ENCODE assay signal across 8 cellular contexts in genomic region chr10:110007701-110008517, GRCh38. TPM values are rescaled to one million over a fixed set of nuclear protein-coding genes. Genes with fewer than 3 reads are reported as not detected.
DNase-seq lines count a peak whose midpoint lies in the region; ATAC-seq lines count a peak whose summit lies in the region.

A gene with protein sequence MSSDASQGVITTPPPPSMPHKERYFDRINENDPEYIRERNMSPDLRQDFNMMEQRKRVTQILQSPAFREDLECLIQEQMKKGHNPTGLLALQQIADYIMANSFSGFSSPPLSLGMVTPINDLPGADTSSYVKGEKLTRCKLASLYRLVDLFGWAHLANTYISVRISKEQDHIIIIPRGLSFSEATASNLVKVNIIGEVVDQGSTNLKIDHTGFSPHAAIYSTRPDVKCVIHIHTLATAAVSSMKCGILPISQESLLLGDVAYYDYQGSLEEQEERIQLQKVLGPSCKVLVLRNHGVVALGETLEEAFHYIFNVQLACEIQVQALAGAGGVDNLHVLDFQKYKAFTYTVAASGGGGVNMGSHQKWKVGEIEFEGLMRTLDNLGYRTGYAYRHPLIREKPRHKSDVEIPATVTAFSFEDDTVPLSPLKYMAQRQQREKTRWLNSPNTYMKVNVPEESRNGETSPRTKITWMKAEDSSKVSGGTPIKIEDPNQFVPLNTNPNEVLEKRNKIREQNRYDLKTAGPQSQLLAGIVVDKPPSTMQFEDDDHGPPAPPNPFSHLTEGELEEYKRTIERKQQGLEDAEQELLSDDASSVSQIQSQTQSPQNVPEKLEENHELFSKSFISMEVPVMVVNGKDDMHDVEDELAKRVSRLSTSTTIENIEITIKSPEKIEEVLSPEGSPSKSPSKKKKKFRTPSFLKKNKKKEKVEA (plus strand): TSS chr10:110007984. CDS start chr10:110100654, 92,670 bp downstream.

- peak within 1 kb of the TSS; percentile 94 for H2BK120ac ChIP-seq in mesenchymal stem cell (ENCODE audit: low read depth, low read length)

- peak within 1 kb of the TSS; percentile 96 for H2BK15ac ChIP-seq in mesenchymal stem cell (ENCODE audit: low read depth, poor library complexity, severe bottlenecking)

- CTCF ChIA-PET in CD4-positive, alpha-beta memory T cell (lab: Charles Lee; ENCODE audit: partially characterized antibody): interaction anchor here (0.5 to 2.4 kb wide), 10 partner anchors 10 to 124 kb away, joined by 3 to 10 read pairs (median 4); no protein-coding TSS in a partner anchor

- peaks cover 42% of the 10 kb centered on the region for H3K4me1 ChIP-seq in CD4-positive, alpha-beta memory T cell (ENCODE audit: insufficient read depth, low read length)
- peaks cover 9% of the 10 kb centered on the region for H3K4me1 ChIP-seq in mesenchymal stem cell (ENCODE audit: control insufficient read depth, insufficient read depth, low read depth, low read length)

- peak within 1 kb of the TSS; percentile 70 to 93 for H2BK12ac ChIP-seq in mesenchymal stem cell (ENCODE audit: low read length in 2 of 2)

- peak; percentile 89 to 93 (median 91) for DNase-seq in CD4-positive, alpha-beta memory T cell
- DNase-seq in NOMO-1 (lab: John Stamatoyannopoulos, UW; ENCODE audit: unreplicated experiment in 2 of 2): peak; percentile 79 to 87
- peak; percentile 79 to 95 (median 86) for DNase-seq in activated CD8-positive, alpha-beta memory T cell treated with anti-CD3 and anti-CD28 coated beads for 48 hours (ENCODE audit: low read depth in 2 of 3, low spot score in 2 of 3)
- DNase-seq in effector memory CD8-positive, alpha-beta T cell: peak; percentile 89 to 91 (median 90)
- peak; percentile 95 for DNase-seq in mesenchymal stem cell
- peak; percentile 88 for DNase-seq in stimulated activated CD8-positive, alpha-beta memory T cell treated with anti-CD3 and anti-CD28 coated beads, Interleukin-12 subunit alpha, Interleukin-12 subunit beta, amount 100 ng/mL, for 4 hours (ENCODE audit: low read depth)

- no peaks in the 10 kb centered on the region for H3K27me3 ChIP-seq in CD4-positive, alpha-beta memory T cell (ENCODE audit: insufficient read depth, low read length)
- no peaks in the 10 kb centered on the region for H3K27me3 ChIP-seq in mesenchymal stem cell (ENCODE audit: control insufficient read depth in 1 of 2, insufficient read depth in 1 of 2, low read length in 2 of 2)

- H3K4me2 ChIP-seq in mesenchymal stem cell (ENCODE audit: low read length, poor library complexity, severe bottlenecking): peak within 1 kb of the TSS; percentile 97

- H3K4me3 ChIP-seq in CD4-positive, alpha-beta memory T cell (ENCODE audit: low read length in 2 of 2): peak within 1 kb of the TSS; percentile 61 to 88
- H3K4me3 ChIP-seq in mesenchymal stem cell (ENCODE audit: insufficient read depth in 1 of 2, low read depth in 1 of 2, low read length in 2 of 2): peak within 1 kb of the TSS; percentile 87 to 98

- peak within 1 kb of the TSS; percentile 36 to 96 for H3K14ac ChIP-seq in mesenchymal stem cell (ENCODE audit: low read length in 2 of 2)

- ATAC-seq in GM19397 (IDR thresholded peaks at IDR 0.05; ENCODE audit: unreplicated experiment): peak; percentile 56
- ATAC-seq in HG03565 (IDR thresholded peaks at IDR 0.05; ENCODE audit: unreplicated experiment): peak; percentile 37
- ATAC-seq in effector memory CD8-positive, alpha-beta T cell (replicated peaks): peak; percentile 67

- peaks cover 0 to 8% of the 10 kb centered on the region in 2 donors for H3K36me3 Mint-ChIP-seq in CD4-positive, alpha-beta memory T cell
- H3K36me3 Mint-ChIP-seq in effector memory CD8-positive, alpha-beta T cell (ENCODE audit: insufficient read depth): peaks cover 16% of the 10 kb centered on the region

- H2BK5ac ChIP-seq in mesenchymal stem cell (ENCODE audit: low read depth, low read length, poor library complexity, severe bottlenecking): peak within 1 kb of the TSS; percentile 79

- peak within 1 kb of the TSS; percentile 81 for H3K27ac ChIP-seq in CD4-positive, alpha-beta memory T cell (ENCODE audit: low read depth, low read length)
- peak within 1 kb of the TSS; percentile 87 for H3K27ac ChIP-seq in mesenchymal stem cell (ENCODE audit: low read length, poor library complexity, severe bottlenecking)

- peak within 1 kb of the TSS; percentile 73 for H2AK5ac ChIP-seq in mesenchymal stem cell (ENCODE audit: low read length, severe bottlenecking)

- peak within 1 kb of the TSS; percentile 76 for H2AFZ ChIP-seq in mesenchymal stem cell (ENCODE audit: low read depth, low read length)

- POLR2A ChIA-PET in CD4-positive, alpha-beta memory T cell (lab: Charles Lee; ENCODE audit: partially characterized antibody): interaction anchor here (0.6 to 10.1 kb wide), 31 partner anchors 8 to 911 kb away, joined by 3 to 116 read pairs (median 4); partner anchors contain the start of gene BBIP1

- no peaks in the 10 kb centered on the region for H3K9me3 Mint-ChIP-seq in CD4-positive, alpha-beta memory T cell
- H3K9me3 Mint-ChIP-seq in effector memory CD8-positive, alpha-beta T cell: no peaks in the 10 kb centered on the region

- under 1% methylated on average over 59 of the region's 83 CpGs for WGBS in mesenchymal stem cell

- H4K8ac ChIP-seq in mesenchymal stem cell (ENCODE audit: low read length): peak within 1 kb of the TSS; percentile 96

- H3K4me3 Mint-ChIP-seq in CD4-positive, alpha-beta memory T cell: peak within 1 kb of the TSS in 3 of 8 donors; percentile 98 to 100 (median 100)
- no peak within 1 kb of the TSS for H3K4me3 Mint-ChIP-seq in effector memory CD8-positive, alpha-beta T cell

- H3K4ac ChIP-seq in mesenchymal stem cell (ENCODE audit: low read depth in 1 of 2, low read length in 2 of 2): peak within 1 kb of the TSS; percentile 97 to 98

- H3K9me3 ChIP-seq in CD4-positive, alpha-beta memory T cell (ENCODE audit: control insufficient read depth in 1 of 2, low read length in 2 of 2): no peaks in the 10 kb centered on the region
- no peaks in the 10 kb centered on the region for H3K9me3 ChIP-seq in mesenchymal stem cell (ENCODE audit: control insufficient read depth, low read length)

- H3K27ac Mint-ChIP-seq in CD4-positive, alpha-beta memory T cell: peak within 1 kb of the TSS in 6 of 7 donors; percentile 88 to 99 (median 96)
- peak within 1 kb of the TSS in 1 of 2 donors; percentile 91 for H3K27ac Mint-ChIP-seq in effector memory CD8-positive, alpha-beta T cell

- no peaks in the 10 kb centered on the region for H3K36me3 ChIP-seq in CD4-positive, alpha-beta memory T cell (ENCODE audit: insufficient read depth, low read length)
- no peaks in the 10 kb centered on the region for H3K36me3 ChIP-seq in mesenchymal stem cell (ENCODE audit: control insufficient read depth in 1 of 2, insufficient read depth in 2 of 2, low read depth in 1 of 2, low read length in 2 of 2)

- H3K27me3 Mint-ChIP-seq in CD4-positive, alpha-beta memory T cell: no peaks in the 10 kb centered on the region
- H3K27me3 Mint-ChIP-seq in effector memory CD8-positive, alpha-beta T cell: no peaks in the 10 kb centered on the region

- peak within 1 kb of the TSS; percentile 98 to 99 for H3K18ac ChIP-seq in mesenchymal stem cell (ENCODE audit: low read depth in 1 of 2, low read length in 2 of 2)

- peak within 1 kb of the TSS; percentile 94 for H3K9ac ChIP-seq in mesenchymal stem cell (ENCODE audit: low read length)

- peak within 1 kb of the TSS; percentile 98 for H4K91ac ChIP-seq in mesenchymal stem cell (ENCODE audit: low read length)

- intact Hi-C loops in CD4-positive, alpha-beta memory T cell (cut with micrococcal nuclease): loop anchor here (1.0 to 10.0 kb wide), 5 partner anchors 29 to 909 kb away; partner anchors contain the start of genes BBIP1, SHOC2, SMC3 and SMNDC1

- peak within 1 kb of the TSS; percentile 90 to 97 for H3K23ac ChIP-seq in mesenchymal stem cell (ENCODE audit: low read length in 2 of 2)

- peaks cover 4% of the 10 kb centered on the region for H3K79me1 ChIP-seq in mesenchymal stem cell (replicated peaks; ENCODE audit: low read length, poor library complexity, severe bottlenecking)

- H3K4me1 Mint-ChIP-seq in CD4-positive, alpha-beta memory T cell: peaks cover 19 to 48% (median 39%) of the 10 kb centered on the region in 4 donors
- peaks cover 24 to 38% of the 10 kb centered on the region in 2 donors for H3K4me1 Mint-ChIP-seq in effector memory CD8-positive, alpha-beta T cell (ENCODE audit: low read depth in 2 of 2)

RNA-seq across cellular contexts. Expression of the gene that starts here (rescaled TPM):
- total RNA-seq in CD4-positive, alpha-beta memory T cell: 100 to 1,000 TPM; 365 to 374 TPM
- polyA plus RNA-seq in CD4-positive, alpha-beta memory T cell: 100 to 1,000 TPM; 525 to 613 TPM
- 75.7 TPM for polyA plus RNA-seq in mesenchymal stem cell (2013, experiment 1 of 2)
- polyA plus RNA-seq in mesenchymal stem cell (2013, experiment 2 of 2): 72.5 TPM

Comparison
In these comparisons a context has a peak if more than half of its experiments do, and no peak if none do; other contexts are left out.
1. Peak in every context shown above with its lines: DNase-seq, ATAC-seq, H3K4me3 ChIP-seq and H3K27ac ChIP-seq.